Comparison of ENCODE assay signal across 1 cellular context in the genomic region with DNA sequence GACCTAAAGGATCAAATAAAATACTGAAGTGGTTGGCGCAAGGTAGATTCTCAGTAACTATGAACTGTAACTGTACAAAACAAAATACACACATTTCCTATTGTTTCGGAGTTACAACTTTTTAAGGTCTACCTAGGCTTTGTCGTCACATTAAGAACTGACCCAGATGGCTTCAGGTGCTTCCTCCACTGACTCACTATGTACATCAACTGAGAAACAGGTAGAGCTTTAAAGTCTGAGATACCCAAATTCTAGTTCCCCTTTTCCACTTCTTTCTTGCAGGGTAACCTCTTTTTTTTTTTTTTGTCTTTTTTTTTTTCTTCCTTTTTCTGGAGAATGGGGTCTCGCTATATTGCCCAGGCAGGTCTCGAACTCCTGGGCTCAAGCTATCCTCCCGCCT.
TF ChIP-seq lines count a peak whose summit lies in the region.

No MANE protein-coding gene starts in this region.

TF ChIP-seq in GM12878, 131 proteins besides CTCF, POLR2A, EP300 and RAD21:
- TF ChIP-seq SMARCA5 (IDR thresholded peaks at IDR 0.05) = no peak
- TF ChIP-seq SREBF1 (IDR thresholded peaks at IDR 0.05; ENCODE audit: low read length) = no peak
- TF ChIP-seq, protein P1, sequence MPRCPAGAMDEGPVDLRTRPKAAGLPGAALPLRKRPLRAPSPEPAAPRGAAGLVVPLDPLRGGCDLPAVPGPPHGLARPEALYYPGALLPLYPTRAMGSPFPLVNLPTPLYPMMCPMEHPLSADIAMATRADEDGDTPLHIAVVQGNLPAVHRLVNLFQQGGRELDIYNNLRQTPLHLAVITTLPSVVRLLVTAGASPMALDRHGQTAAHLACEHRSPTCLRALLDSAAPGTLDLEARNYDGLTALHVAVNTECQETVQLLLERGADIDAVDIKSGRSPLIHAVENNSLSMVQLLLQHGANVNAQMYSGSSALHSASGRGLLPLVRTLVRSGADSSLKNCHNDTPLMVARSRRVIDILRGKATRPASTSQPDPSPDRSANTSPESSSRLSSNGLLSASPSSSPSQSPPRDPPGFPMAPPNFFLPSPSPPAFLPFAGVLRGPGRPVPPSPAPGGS (IDR thresholded peaks at IDR 0.05; ENCODE audit: borderline replicate concordance, insufficient read depth, low read depth, low read length, poor library complexity, severe bottlenecking) = no peak
- TF ChIP-seq KDM1A (IDR thresholded peaks at IDR 0.05; ENCODE audit: borderline replicate concordance) = no peak
